ENCODE assay signal across 8 cellular contexts in genomic region chr1:9239622-9240401, GRCh38. TPM values are rescaled to one million over a fixed set of nuclear protein-coding genes. Genes with fewer than 3 reads are reported as not detected.
A peak's percentile ranks its signal among the peaks of the same experiment; 100 is the strongest.
DNase-seq lines count a peak whose midpoint lies in the region; ATAC-seq and TF ChIP-seq lines count a peak whose summit lies in the region.

No MANE protein-coding gene starts in this region.

- DNase-seq in AG09309 (ENCODE audit: low read depth) (peak; percentile 62), neural crest cell (ENCODE audit: low read depth, low spot score) (no peak), transverse colon (peak; percentile 69), SK-N-DZ (ENCODE audit: low spot score) (no peak), NCI-H446 (lab: John Stamatoyannopoulos, UW) (no peak)
- DNase-seq in activated CD4-positive, alpha-beta T cell treated with anti-CD3 and anti-CD28 coated beads for 4 hours = peak; percentile 26 to 29
- DNase-seq in effector memory CD4-positive, alpha-beta T cell = peak in 2 of 3 donors; percentile 2 to 19

- H3K27me3 Mint-ChIP-seq in neural crest cell (ENCODE audit: low read depth) = no peaks in the 10 kb centered on the region

- peaks cover 28% of the 10 kb centered on the region for H3K4me1 Mint-ChIP-seq in neural crest cell

- H3K27ac Mint-ChIP-seq in neural crest cell (ENCODE audit: unreplicated experiment) = no peak overlapping the region

- intact Hi-C loops in transverse colon (cut with DNase I; ENCODE audit: low total_unique reads) = no loop called here

- peaks cover 25% of the 10 kb centered on the region for H3K4me1 ChIP-seq in effector memory CD4-positive, alpha-beta T cell (ENCODE audit: control insufficient read depth, insufficient read depth, low read length, poor library complexity, severe bottlenecking)
- peaks cover 33 to 87% (median 60%) of the 10 kb centered on the region in 4 donors for H3K4me1 ChIP-seq in transverse colon

- no peaks in the 10 kb centered on the region for H3K36me3 ChIP-seq in effector memory CD4-positive, alpha-beta T cell (ENCODE audit: control insufficient read depth, insufficient read depth, low read length)
- no peaks in the 10 kb centered on the region for H3K36me3 ChIP-seq in transverse colon

- TF ChIP-seq EP300 in transverse colon (IDR thresholded peaks at IDR 0.05; ENCODE audit: low read depth) = no peak

- H3K4me3 ChIP-seq in AG09309 (ENCODE audit: control insufficient read depth, low read depth, low read length) (peak overlapping the region; percentile 10), transverse colon (no peak overlapping the region)
- H3K4me3 ChIP-seq in effector memory CD4-positive, alpha-beta T cell (ENCODE audit: insufficient read depth, low read depth, low read length, poor library complexity, severe bottlenecking) = peak overlapping the region; percentile 33

- H3K27ac ChIP-seq in effector memory CD4-positive, alpha-beta T cell (ENCODE audit: insufficient read depth, low read length, poor library complexity, severe bottlenecking) = no peak overlapping the region
- peak overlapping the region; percentile 61 to 71 (median 66) for H3K27ac ChIP-seq in transverse colon

- no peak for TF ChIP-seq CTCF in AG09309 (IDR thresholded peaks at IDR 0.05; ENCODE audit: control insufficient read depth, insufficient read depth, low read depth, low read length, missing control alignments)
- no peak for TF ChIP-seq CTCF in neural crest cell (conservative IDR thresholded peaks at IDR 0.05)
- no peak for TF ChIP-seq CTCF in transverse colon (IDR thresholded peaks at IDR 0.05)

- peak overlapping the region; percentile 10 for H3K4me3 Mint-ChIP-seq in neural crest cell

- H3K9me3 ChIP-seq in effector memory CD4-positive, alpha-beta T cell (ENCODE audit: control insufficient read depth, low read length) = no peaks in the 10 kb centered on the region
- H3K9me3 ChIP-seq in transverse colon = no peaks in the 10 kb centered on the region

- ATAC-seq in HG02981 (IDR thresholded peaks at IDR 0.05; ENCODE audit: unreplicated experiment) = peak; percentile 39

- no peaks in the 10 kb centered on the region for H3K36me3 Mint-ChIP-seq in neural crest cell (ENCODE audit: low read depth)

- H3K9me3 Mint-ChIP-seq in neural crest cell = no peaks in the 10 kb centered on the region

- no peaks in the 10 kb centered on the region for H3K27me3 ChIP-seq in effector memory CD4-positive, alpha-beta T cell (replicated peaks; ENCODE audit: control insufficient read depth, insufficient read depth, low read length, poor library complexity, severe bottlenecking)
- no peaks in the 10 kb centered on the region for H3K27me3 ChIP-seq in transverse colon

- TF ChIP-seq POLR2A in transverse colon (IDR thresholded peaks at IDR 0.05) = no peak

- WGBS in transverse colon (ENCODE audit: low coverage in 1 of 2), 2 donors = 47 to 89% methylated on average over 3 to 16 of the region's 16 CpGs

- in situ Hi-C loops in transverse colon (cut with MboI; ENCODE audit: low pct_ligation_motif_present in 1 of 4, low pct_unique_long_range_greater_than_20kb in 1 of 4, low sequenced_read_pairs in 3 of 4) = no loop called here

RNA-seq across cellular contexts. Expression of gene H6PD, which starts 5.2 kb away (rescaled TPM):
- total RNA-seq in neural crest cell (23.4 and 23.9 TPM in 2 replicates), transverse colon (10 to 100 TPM; 24.1 to 49.4 (median 26.7) TPM)
- polyA plus RNA-seq in SK-N-DZ (2014; cell fraction: cytosol; rRNA removed) = 1.6 and 1.9 TPM in 2 replicates
- 1.6 and 2.0 TPM in 2 replicates for polyA plus RNA-seq in SK-N-DZ (2014; cell fraction: nucleus; rRNA removed)

RNA-seq across cellular contexts. Expression of gene SPSB1, which starts 52.9 kb away (rescaled TPM):
- total RNA-seq in neural crest cell (1.3 and 1.8 TPM in 2 replicates), transverse colon (10 to 100 TPM; 40.0 to 82.1 (median 52.6) TPM)
- 1.3 and 1.8 TPM in 2 replicates for polyA plus RNA-seq in SK-N-DZ (2014; cell fraction: cytosol; rRNA removed)
- 0.81 and 1.3 TPM in 2 replicates for polyA plus RNA-seq in SK-N-DZ (2014; cell fraction: nucleus; rRNA removed)

Comparison
In these comparisons a context has a peak if more than half of its experiments do, and no peak if none do; other contexts are left out.
1. DNase-seq: peak in AG09309 (single experiment), activated CD4-positive, alpha-beta T cell treated with anti-CD3 and anti-CD28 coated beads for 4 hours (2 of 2), effector memory CD4-positive, alpha-beta T cell (2 of 3) and transverse colon (single experiment); none in neural crest cell (single experiment), SK-N-DZ (single experiment) and NCI-H446 (0 of 2).
2. H3K4me3 ChIP-seq: peak in AG09309 (single experiment) and effector memory CD4-positive, alpha-beta T cell (single experiment); none in transverse colon (0 of 4).
3. RNA of gene SPSB1, which starts 52.9 kb away (total RNA-seq): 40.0 to 82.1 TPM in transverse colon; 1.3 to 1.8 TPM in neural crest cell; every median in the first group is over 10 times any median in the second.